8 cellular contexts compared by ENCODE assay signal in the genomic region with DNA sequence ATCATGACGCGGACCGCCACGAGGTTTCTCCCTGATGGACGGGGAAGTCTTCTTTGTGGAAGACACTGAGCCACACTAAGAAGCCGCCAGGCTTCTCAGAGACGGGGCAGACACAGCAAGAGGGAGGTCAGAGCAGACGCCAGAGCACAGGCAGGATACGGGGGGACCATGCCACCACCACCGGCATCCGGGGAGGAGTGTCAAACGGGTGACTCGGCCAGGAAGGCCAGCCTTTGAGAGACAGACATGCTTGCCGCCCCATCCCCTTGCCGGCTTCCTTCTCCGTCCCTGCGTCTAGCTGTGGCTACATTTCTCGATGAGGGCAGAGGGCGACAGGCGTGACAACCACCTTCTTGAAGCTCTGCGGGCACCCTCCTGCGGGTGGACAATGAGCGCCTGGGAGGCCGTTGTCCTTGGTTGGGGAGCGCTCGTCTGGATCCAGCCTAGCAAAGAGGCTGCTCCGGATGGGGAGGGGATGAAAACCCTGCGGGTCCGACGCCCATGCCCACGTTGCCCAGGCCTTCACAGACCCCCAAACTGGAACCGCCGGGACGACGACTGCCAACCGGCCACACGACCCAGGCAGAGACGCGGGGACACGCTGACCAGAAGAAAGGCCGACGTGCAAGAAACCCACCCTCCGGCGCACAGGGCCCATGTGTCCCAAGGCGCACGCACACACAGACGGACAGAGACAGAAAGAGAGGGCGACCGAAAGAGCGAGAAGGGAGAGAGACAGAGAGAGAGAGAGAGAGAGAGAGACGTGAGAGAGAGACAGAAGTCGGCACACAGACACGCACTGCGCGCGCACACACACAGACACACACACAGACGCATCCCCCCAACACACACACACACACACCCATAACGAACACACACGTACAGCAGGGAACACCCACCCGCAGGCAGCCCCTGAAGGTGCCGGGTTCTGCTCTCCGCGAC.
DNase-seq lines count a peak whose midpoint lies in the region; ATAC-seq, FAIRE-seq and TF ChIP-seq lines count a peak whose summit lies in the region.
"Not testable (repeated sequence)": the region's sequence is repeated elsewhere in the genome, so short reads cannot be mapped to it uniquely, and the experiment has no call there.

No MANE protein-coding gene starts in this region.

- not testable (repeated sequence) for TF ChIP-seq POLR2A in HepG2 (IDR thresholded peaks at IDR 0.05; ENCODE audit: insufficient read depth in 1 of 2, low read depth in 2 of 2, low read length in 2 of 2)

- intact Hi-C loops in activated T-helper 2 cell treated with anti-CD3 and anti-CD28 coated beads, Interferon-gamma antibody, Interleukin-2, Interleukin-4, amounts not matched to agents 10 μg/mL and 5 μg/mL and 100 μg/mL, durations not matched to agents 14 hours and 24 hours and 36 hours (cut with micrococcal nuclease); HepG2 (cut with micrococcal nuclease; ENCODE audit: unreplicated experiment): not testable (repeated sequence)

- not testable (repeated sequence) for H3K27me3 Mint-ChIP-seq in activated CD4-positive, alpha-beta T cell treated with anti-CD3 and anti-CD28 coated beads, Interleukin-2, amount 10 ng/mL, durations not matched to agents 7 days and 5 days; activated T-helper 2 cell treated with anti-CD3 and anti-CD28 coated beads, Interferon-gamma antibody, Interleukin-2, Interleukin-4, amounts not matched to agents 10 μg/mL and 5 μg/mL and 100 μg/mL, durations not matched to agents 14 hours and 24 hours and 36 hours (ENCODE audit: low read depth); endothelial cell (ENCODE audit: unreplicated experiment); osteocyte (ENCODE audit: unreplicated experiment)

- TF ChIP-seq CTCF in endothelial cell (IDR thresholded peaks at IDR 0.05; ENCODE audit: unreplicated experiment); HepG2 (CRISPR knock-in tag; IDR thresholded peaks at IDR 0.05); osteocyte (IDR thresholded peaks at IDR 0.05): not testable (repeated sequence)

- not testable (repeated sequence) for H3K4me1 ChIP-seq in HepG2 (ENCODE audit: insufficient read depth, low read length)

- not testable (repeated sequence) for H3K36me3 Mint-ChIP-seq in activated CD4-positive, alpha-beta T cell treated with anti-CD3 and anti-CD28 coated beads, Interleukin-2, amount 10 ng/mL, durations not matched to agents 7 days and 5 days (ENCODE audit: low read depth); activated T-helper 2 cell treated with anti-CD3 and anti-CD28 coated beads, Interferon-gamma antibody, Interleukin-2, Interleukin-4, amounts not matched to agents 10 μg/mL and 5 μg/mL and 100 μg/mL, durations not matched to agents 14 hours and 24 hours and 36 hours (ENCODE audit: low read depth); endothelial cell (ENCODE audit: low read depth, unreplicated experiment); osteocyte (ENCODE audit: unreplicated experiment)

- H3K27ac ChIP-seq in HepG2 (ENCODE audit: extremely low read length, insufficient read depth, low read length) = not testable (repeated sequence)

- DNase-seq in MG63 (peak; percentile 27), osteocyte (ENCODE audit: extremely low spot score, unreplicated experiment) (peak; percentile 95), ureter (ENCODE audit: low spot score) (peak; percentile 68)
- peak; percentile 43 for DNase-seq in activated CD4-positive, alpha-beta T cell treated with anti-CD3 and anti-CD28 coated beads, Interleukin-2, amount 10 ng/mL, durations not matched to agents 7 days and 5 days
- peak; percentile 57 for DNase-seq in activated T-helper 2 cell treated with anti-CD3 and anti-CD28 coated beads, Interferon-gamma antibody, Interleukin-2, Interleukin-4, amounts not matched to agents 10 μg/mL and 5 μg/mL and 100 μg/mL, durations not matched to agents 14 hours and 24 hours and 36 hours (ENCODE audit: low spot score)
- DNase-seq in endothelial cell (ENCODE audit: low spot score); HepG2 (ENCODE audit: low spot score): not testable (repeated sequence)
- peak; percentile 32 to 43 for DNase-seq in stimulated activated CD4-positive, alpha-beta T cell treated with anti-CD3 and anti-CD28 coated beads, Interleukin-4, amount 100 ng/mL, for 4 hours

- not testable (repeated sequence) for ATAC-seq in HepG2

- H3K4me1 Mint-ChIP-seq in activated CD4-positive, alpha-beta T cell treated with anti-CD3 and anti-CD28 coated beads, Interleukin-2, amount 10 ng/mL, durations not matched to agents 7 days and 5 days; activated T-helper 2 cell treated with anti-CD3 and anti-CD28 coated beads, Interferon-gamma antibody, Interleukin-2, Interleukin-4, amounts not matched to agents 10 μg/mL and 5 μg/mL and 100 μg/mL, durations not matched to agents 14 hours and 24 hours and 36 hours (ENCODE audit: low read depth); endothelial cell (ENCODE audit: unreplicated experiment); osteocyte (ENCODE audit: unreplicated experiment): not testable (repeated sequence)

- not testable (repeated sequence) for H3K9me3 ChIP-seq in MG63
- H3K9me3 ChIP-seq in HepG2 (ENCODE audit: low read length) = peaks cover 14% of the 10 kb centered on the region

- FAIRE-seq in HepG2 (lab: Jason Lieb, UNC) = not testable (repeated sequence)

- H3K4me3 ChIP-seq in MG63; HepG2 (replicated peaks in 1 of 3; ENCODE audit: insufficient read depth in 1 of 3, low read depth in 2 of 3, low read length in 3 of 3): not testable (repeated sequence)

- not testable (repeated sequence) for H2AFZ ChIP-seq in HepG2 (ENCODE audit: low read length)

- CTCF ChIA-PET in activated CD4-positive, alpha-beta T cell treated with anti-CD3 and anti-CD28 coated beads, Interleukin-2, amount 10 ng/mL, durations not matched to agents 7 days and 5 days (lab: Charles Lee); HepG2 (lab: Yijun Ruan, JAX; ENCODE audit: low intra/inter-chr PET ratio, low total read pairs): not testable (repeated sequence)

- WGBS in HepG2 (ENCODE audit: low lambda C conversion rate) = 83% methylated on average over 57 of the region's 63 CpGs

- TF ChIP-seq RAD21 in HepG2 (CRISPR knock-in tag; IDR thresholded peaks at IDR 0.05) = not testable (repeated sequence)

- not testable (repeated sequence) for H3K4me2 ChIP-seq in HepG2 (ENCODE audit: low read depth, low read length)

- H3K79me2 ChIP-seq in HepG2 (ENCODE audit: insufficient read depth, low read length) = not testable (repeated sequence)

- not testable (repeated sequence) for H4K20me1 ChIP-seq in HepG2 (ENCODE audit: insufficient read depth, low read length)

- H3K4me3 Mint-ChIP-seq in activated CD4-positive, alpha-beta T cell treated with anti-CD3 and anti-CD28 coated beads, Interleukin-2, amount 10 ng/mL, durations not matched to agents 7 days and 5 days; activated T-helper 2 cell treated with anti-CD3 and anti-CD28 coated beads, Interferon-gamma antibody, Interleukin-2, Interleukin-4, amounts not matched to agents 10 μg/mL and 5 μg/mL and 100 μg/mL, durations not matched to agents 14 hours and 24 hours and 36 hours (ENCODE audit: low read depth); osteocyte (ENCODE audit: unreplicated experiment): not testable (repeated sequence)
- peak overlapping the region; percentile 59 for H3K4me3 Mint-ChIP-seq in endothelial cell (ENCODE audit: unreplicated experiment)

- in situ Hi-C loops in HepG2 (cut with HindIII; ENCODE audit: extremely low pct_ligation_motif_present, low pct_unique_long_range_greater_than_20kb) = not testable (repeated sequence)

- not testable (repeated sequence) for H3K27ac Mint-ChIP-seq in activated CD4-positive, alpha-beta T cell treated with anti-CD3 and anti-CD28 coated beads, Interleukin-2, amount 10 ng/mL, durations not matched to agents 7 days and 5 days; activated T-helper 2 cell treated with anti-CD3 and anti-CD28 coated beads, Interferon-gamma antibody, Interleukin-2, Interleukin-4, amounts not matched to agents 10 μg/mL and 5 μg/mL and 100 μg/mL, durations not matched to agents 14 hours and 24 hours and 36 hours; osteocyte (ENCODE audit: unreplicated experiment)
- H3K27ac Mint-ChIP-seq in endothelial cell (ENCODE audit: unreplicated experiment) = peak overlapping the region; percentile 42

- H3K9ac ChIP-seq in HepG2 (ENCODE audit: insufficient read depth, low read depth, low read length) = not testable (repeated sequence)

- H3K36me3 ChIP-seq in MG63; HepG2 (replicated peaks in 1 of 2; ENCODE audit: control insufficient read depth in 1 of 2, insufficient read depth in 2 of 2, low read length in 2 of 2): not testable (repeated sequence)

- POLR2A ChIA-PET in activated CD4-positive, alpha-beta T cell treated with anti-CD3 and anti-CD28 coated beads, Interleukin-2, amount 10 ng/mL, durations not matched to agents 7 days and 5 days (lab: Charles Lee); HepG2 (lab: Yijun Ruan, JAX): not testable (repeated sequence)

- BruUV-seq in HepG2 (replicated peaks; lab: Mats Ljungman, UMichigan) = not testable (repeated sequence)

- H3K27me3 ChIP-seq in MG63; HepG2 (ENCODE audit: control insufficient read depth in 1 of 2, insufficient read depth in 2 of 2, low read length in 2 of 2): not testable (repeated sequence)

- not testable (repeated sequence) for H3K9me3 Mint-ChIP-seq in activated CD4-positive, alpha-beta T cell treated with anti-CD3 and anti-CD28 coated beads, Interleukin-2, amount 10 ng/mL, durations not matched to agents 7 days and 5 days; activated T-helper 2 cell treated with anti-CD3 and anti-CD28 coated beads, Interferon-gamma antibody, Interleukin-2, Interleukin-4, amounts not matched to agents 10 μg/mL and 5 μg/mL and 100 μg/mL, durations not matched to agents 14 hours and 24 hours and 36 hours; endothelial cell (ENCODE audit: unreplicated experiment); osteocyte (ENCODE audit: unreplicated experiment)

- TF ChIP-seq EP300 in HepG2 (IDR thresholded peaks at IDR 0.05; ENCODE audit: low read depth in 2 of 2, low read length in 2 of 2); HepG2 (CRISPR knock-in tag; IDR thresholded peaks at IDR 0.05; ENCODE audit: borderline replicate concordance): not testable (repeated sequence)

TF ChIP-seq in HepG2, 621 proteins besides CTCF, POLR2A, EP300 and RAD21 (continues in another document):
- peak; percentile 32; the same call in 1 of the 2 replicates for TF ChIP-seq RAD51 (IDR thresholded peaks at IDR 0.05; ENCODE audit: borderline replicate concordance)
